ENCODE assay signal across 14 cellular contexts in genomic region chr6:11203306-11204009, GRCh38. TPM values are rescaled to one million over a fixed set of nuclear protein-coding genes. Genes with fewer than 3 reads are reported as not detected.
DNase-seq lines count a peak whose midpoint lies in the region; ATAC-seq, FAIRE-seq and TF ChIP-seq lines count a peak whose summit lies in the region.
"Had no signal": no experiment of that assay in that cellular context is flagged by ENCODE, and none has a peak within 500 bp of the region (broad histone marks: within the 10 kb centered on the region; RNA-seq: fewer than 3 reads in every experiment).

No MANE protein-coding gene starts in this region.

- peak overlapping the region; percentile 98 to 99 for H3K27ac Mint-ChIP-seq in natural killer cell

- ATAC-seq in HepG2 (peak; percentile 29), right lobe of liver (no peak), natural killer cell (peak in 1 of 3 donors; percentile 19), aorta (ENCODE audit: low FRiP score) (no peak), gastroesophageal sphincter (no peak)
- ATAC-seq: left lobe of liver had no signal

- H3K36me3 ChIP-seq in HepG2 (replicated peaks in 1 of 2; ENCODE audit: control insufficient read depth in 1 of 2, insufficient read depth in 2 of 2, low read length in 2 of 2) (peaks cover 34 to 82% of the 10 kb centered on the region in 2 experiments), right lobe of liver (peaks cover 0 to 5% (median 0%) of the 10 kb centered on the region in 4 donors), brain microvascular endothelial cell (replicated peaks) (peaks cover 5% of the 10 kb centered on the region), aorta (ENCODE audit: control insufficient read depth in 1 of 2, insufficient read depth in 2 of 2, low read length in 1 of 2) (peaks cover 0 to 2% of the 10 kb centered on the region in 2 donors), gastroesophageal sphincter (no peaks in the 10 kb centered on the region)

- TF ChIP-seq CTCF in HepG2 (CRISPR knock-in tag; IDR thresholded peaks at IDR 0.05) = no peak
- no peak for TF ChIP-seq CTCF in right lobe of liver (IDR thresholded peaks at IDR 0.05)
- TF ChIP-seq CTCF in brain microvascular endothelial cell (IDR thresholded peaks at IDR 0.05; ENCODE audit: low read depth, low read length, missing control alignments) = no peak
- TF ChIP-seq CTCF in natural killer cell (IDR thresholded peaks at IDR 0.05) = no peak
- no peak for TF ChIP-seq CTCF in gastroesophageal sphincter (IDR thresholded peaks at IDR 0.05)

- TSS peak; percentile 99 for BruUV-seq in HepG2 (replicated peaks; lab: Mats Ljungman, UMichigan)

- in situ Hi-C loops in HepG2 (cut with HindIII; ENCODE audit: extremely low pct_ligation_motif_present, low pct_unique_long_range_greater_than_20kb) = no loop called here
- in situ Hi-C loops in brain microvascular endothelial cell (cut with HindIII; ENCODE audit: low pct_ligation_motif_present, low sequenced_read_pairs) = no loop called here

- peaks cover 10% of the 10 kb centered on the region for H3K36me3 Mint-ChIP-seq in natural killer cell

- TF ChIP-seq POLR2A in HepG2 (IDR thresholded peaks at IDR 0.05; ENCODE audit: insufficient read depth in 1 of 2, low read depth in 2 of 2, low read length in 2 of 2) (no peak; a peak in 1 of 4 replicates), right lobe of liver (IDR thresholded peaks at IDR 0.05) (no peak), erythroblast (IDR thresholded peaks at IDR 0.05; ENCODE audit: low read length) (no peak), gastroesophageal sphincter (IDR thresholded peaks at IDR 0.05) (no peak)

- H3K27me3 Mint-ChIP-seq in natural killer cell (ENCODE audit: low read depth in 2 of 2) = no peaks in the 10 kb centered on the region

- no peak overlapping the region for H2AFZ ChIP-seq in HepG2 (ENCODE audit: low read length)

- intact Hi-C loops in HepG2 (cut with micrococcal nuclease; ENCODE audit: unreplicated experiment) = loop anchor here (1.0 to 2.0 kb wide), 3 partner anchors 15 to 190 kb away; partner anchors contain the start of gene NEDD9
- intact Hi-C loops in right lobe of liver (cut with DNase I) = no loop called here
- intact Hi-C loops in natural killer cell (cut with micrococcal nuclease) = loop anchor here (1.0 kb wide), 2 partner anchors 21 to 29 kb away; partner anchors contain the start of gene NEDD9
- intact Hi-C loops in aorta (cut with DNase I) = no loop called here

- H3K9me3 Mint-ChIP-seq in natural killer cell = no peaks in the 10 kb centered on the region

- 82% methylated on average over 7 of the region's 7 CpGs for WGBS in HepG2 (ENCODE audit: low lambda C conversion rate)
- WGBS in right lobe of liver (ENCODE audit: insufficient coverage, low coverage, low lambda C conversion rate, missing lambda C conversion rate) = 82% methylated on average over 5 of the region's 7 CpGs
- 41 to 42% methylated on average over 7 of the region's 7 CpGs for WGBS in aorta, 2 donors
- 86 to 90% methylated on average over 7 of the region's 7 CpGs for WGBS in gastroesophageal sphincter (ENCODE audit: low coverage in 1 of 2), 2 donors

- H3K27ac ChIP-seq in HepG2 (ENCODE audit: extremely low read length, insufficient read depth, low read length) = peak overlapping the region; percentile 81
- H3K27ac ChIP-seq in right lobe of liver = no peak overlapping the region
- H3K27ac ChIP-seq in brain microvascular endothelial cell = peak overlapping the region; percentile 65
- H3K27ac ChIP-seq in aorta (ENCODE audit: low read depth in 1 of 2, low read length in 2 of 2) = peak overlapping the region; percentile 29 to 41
- H3K27ac ChIP-seq in gastroesophageal sphincter = peak overlapping the region in 1 of 4 donors; percentile 9
- H3K27ac ChIP-seq: HL-60 had no signal

- TF ChIP-seq EP300 in HepG2 (IDR thresholded peaks at IDR 0.05; ENCODE audit: low read depth in 2 of 2, low read length in 2 of 2) (no peak), HepG2 (CRISPR knock-in tag; IDR thresholded peaks at IDR 0.05; ENCODE audit: borderline replicate concordance) (no peak), gastroesophageal sphincter (IDR thresholded peaks at IDR 0.05) (no peak)

- H3K9me3 ChIP-seq in HepG2 (ENCODE audit: low read length) (no peaks in the 10 kb centered on the region), right lobe of liver (no peaks in the 10 kb centered on the region), aorta (ENCODE audit: control insufficient read depth, low read length) (no peaks in the 10 kb centered on the region), gastroesophageal sphincter (no peaks in the 10 kb centered on the region)

- FAIRE-seq in HepG2 (lab: Jason Lieb, UNC) = no peak
- FAIRE-seq: G401.6 had no signal

- DNase-seq in HepG2 (ENCODE audit: low spot score) = no peak
- no peak for DNase-seq in right lobe of liver
- DNase-seq in brain microvascular endothelial cell = no peak
- no peak for DNase-seq in natural killer cell
- no peak for DNase-seq in aorta
- DNase-seq in stimulated activated CD4-positive, alpha-beta T cell treated with anti-CD3 and anti-CD28 coated beads, Interleukin-2, amount 100 ng/mL, for 24 hours = no peak
- DNase-seq in erythroblast (lab: John Stamatoyannopoulos, UW) = no peak
- DNase-seq: activated gamma-delta T cell, NCI-H526 treated with DMSO at 0.1 percent for 48 hours, Right ventricle myocardium superior had no signal

- peaks cover 80 to 82% of the 10 kb centered on the region in 2 donors for H3K4me1 Mint-ChIP-seq in natural killer cell

- H3K4me1 ChIP-seq in HepG2 (ENCODE audit: insufficient read depth, low read length) = peaks cover 97% of the 10 kb centered on the region
- H3K4me1 ChIP-seq in right lobe of liver = peaks cover 0 to 28% (median 8%) of the 10 kb centered on the region in 4 donors
- H3K4me1 ChIP-seq in aorta (ENCODE audit: control insufficient read depth in 1 of 2, insufficient read depth in 2 of 2, low read length in 2 of 2) = peaks cover 12 to 22% of the 10 kb centered on the region in 2 donors
- peaks cover 0 to 25% (median 9%) of the 10 kb centered on the region in 3 donors for H3K4me1 ChIP-seq in gastroesophageal sphincter

- H3K27me3 ChIP-seq in HepG2 (ENCODE audit: control insufficient read depth in 1 of 2, insufficient read depth in 2 of 2, low read length in 2 of 2) (no peaks in the 10 kb centered on the region), right lobe of liver (no peaks in the 10 kb centered on the region), brain microvascular endothelial cell (replicated peaks) (no peaks in the 10 kb centered on the region), aorta (ENCODE audit: control insufficient read depth in 1 of 2, insufficient read depth in 2 of 2, low read length in 1 of 2) (no peaks in the 10 kb centered on the region), gastroesophageal sphincter (no peaks in the 10 kb centered on the region)

- POLR2A ChIA-PET in HepG2 (lab: Yijun Ruan, JAX) = interaction anchor here (0.7 to 5.9 kb wide), 29 partner anchors 9 to 333 kb away, joined by 3 to 85 read pairs (median 6); partner anchors contain the start of gene NEDD9

- CTCF ChIA-PET in HepG2 (lab: Yijun Ruan, JAX; ENCODE audit: low intra/inter-chr PET ratio, low total read pairs) = no interaction called here

- peak overlapping the region; percentile 90 for H3K4me3 Mint-ChIP-seq in natural killer cell

- no peak for TF ChIP-seq RAD21 in HepG2 (CRISPR knock-in tag; IDR thresholded peaks at IDR 0.05)

- H4K20me1 ChIP-seq in HepG2 (ENCODE audit: insufficient read depth, low read length) = peaks cover 89% of the 10 kb centered on the region

- peak overlapping the region; percentile 20 for H3K4me2 ChIP-seq in HepG2 (ENCODE audit: low read depth, low read length)

- H3K79me2 ChIP-seq in HepG2 (ENCODE audit: insufficient read depth, low read length) = peaks cover 93% of the 10 kb centered on the region

- H3K9ac ChIP-seq in HepG2 (ENCODE audit: insufficient read depth, low read depth, low read length) = peak overlapping the region; percentile 66

- H3K4me3 ChIP-seq in HepG2 (replicated peaks in 1 of 3; ENCODE audit: insufficient read depth in 1 of 3, low read depth in 2 of 3, low read length in 3 of 3) = no peak overlapping the region
- no peak overlapping the region for H3K4me3 ChIP-seq in right lobe of liver
- no peak overlapping the region for H3K4me3 ChIP-seq in brain microvascular endothelial cell (ENCODE audit: low read depth, low read length)
- no peak overlapping the region for H3K4me3 ChIP-seq in aorta (ENCODE audit: low read length in 2 of 2)
- H3K4me3 ChIP-seq in gastroesophageal sphincter = no peak overlapping the region

TF ChIP-seq in HepG2, 621 proteins besides CTCF, POLR2A, EP300 and RAD21 (continues in another document):
- TF ChIP-seq ZNF749 (CRISPR knock-in tag; IDR thresholded peaks at IDR 0.05; ENCODE audit: borderline replicate concordance) = 0 out of 2 replicates have a peak, but pooled peaks have one; percentile 17

RNA-seq across cellular contexts. Expression of gene NEDD9, which starts 29.0 kb away (rescaled TPM):
- total RNA-seq in HepG2 (2016; rRNA removed; fragmentation: Illumina TruSeq; extraction: Trizol) (27.1 and 31.4 TPM in 2 replicates), right lobe of liver (10 to 100 TPM in 4 of 6 experiments, 1 to 10 TPM in 2; 5.1 to 59.8 (median 26.2) TPM), natural killer cell (100 to 1,000 TPM; 106 to 110 (median 107) TPM), aorta (100 to 1,000 TPM in 1 of 2 donors, 10 to 100 TPM in 1; 49.8 to 252 TPM), gastroesophageal sphincter (10 to 100 TPM; 13.1 to 42.7 (median 26.7) TPM)
- 3.1 and 3.2 TPM in 2 replicates for total RNA-seq in HepG2 (2016; cell fraction: cytosol; rRNA removed; fragmentation: Illumina TruSeq; extraction: Trizol; ENCODE audit: low read depth)
- total RNA-seq in HepG2 (2016; cell fraction: insoluble cytoplasmic fraction; rRNA removed; fragmentation: Illumina TruSeq; extraction: Trizol) = 25.2 and 29.8 TPM in 2 replicates
- 11.6 and 12.3 TPM in 2 replicates for total RNA-seq in HepG2 (2016; cell fraction: membrane; rRNA removed; fragmentation: Illumina TruSeq; extraction: Trizol)
- total RNA-seq in HepG2 (2016; cell fraction: nucleus; rRNA removed; fragmentation: Illumina TruSeq; extraction: Trizol) = 24.2 and 25.4 TPM in 2 replicates
- polyA plus RNA-seq in HepG2 (2011; rRNA removed) (363 and 389 TPM in 2 replicates), aorta (10 to 100 TPM; 11.3 to 26.9 TPM)
- polyA plus RNA-seq in HepG2 (2011; cell fraction: cytosol; rRNA removed) = 249 and 284 TPM in 2 replicates
- polyA plus RNA-seq in HepG2 (2011; cell fraction: nucleus; rRNA removed) = 241 and 254 TPM in 2 replicates
- 141 and 166 TPM in 2 replicates for polyA plus RNA-seq in HepG2 (2012)
- polyA plus RNA-seq in HepG2 (2016; cell fraction: cytosol; fragmentation: Illumina TruSeq; extraction: Trizol; ENCODE audit: low read depth) = 1.5 and 2.0 TPM in 2 replicates
- polyA plus RNA-seq in HepG2 (2016; cell fraction: insoluble cytoplasmic fraction; fragmentation: Illumina TruSeq; extraction: Trizol; ENCODE audit: low read depth) = 26.5 and 29.0 TPM in 2 replicates
- 4.0 and 4.8 TPM in 2 replicates for polyA plus RNA-seq in HepG2 (2016; cell fraction: membrane; fragmentation: Illumina TruSeq; extraction: Trizol; ENCODE audit: low read depth)
- 28.0 and 29.7 TPM in 2 replicates for polyA plus RNA-seq in HepG2 (2016; cell fraction: nucleus; fragmentation: Illumina TruSeq; extraction: Trizol; ENCODE audit: insufficient read depth, low read depth)
- 3.4 and 577 TPM in 2 replicates for polyA minus RNA-seq in HepG2 (2011; rRNA and poly(A)+ RNA removed; ENCODE audit: low replicate concordance)
- 263 and 295 TPM in 2 replicates for polyA minus RNA-seq in HepG2 (2011; cell fraction: cytosol; rRNA and poly(A)+ RNA removed)
- 268 and 334 TPM in 2 replicates for polyA minus RNA-seq in HepG2 (2011; cell fraction: nucleus; rRNA and poly(A)+ RNA removed)

Comparison
In these comparisons a context has a peak if more than half of its experiments do, and no peak if none do; other contexts are left out.
1. H3K27ac ChIP-seq: peak in HepG2 (single experiment), brain microvascular endothelial cell (single experiment) and aorta (2 of 2); none in right lobe of liver (0 of 3).
2. intact Hi-C loops: an anchor here in HepG2 (1.0 to 2.0 kb wide) and natural killer cell (1.0 kb wide); none called in right lobe of liver and aorta.